ENCODE assay signal across 29 cellular contexts in the genomic region with DNA sequence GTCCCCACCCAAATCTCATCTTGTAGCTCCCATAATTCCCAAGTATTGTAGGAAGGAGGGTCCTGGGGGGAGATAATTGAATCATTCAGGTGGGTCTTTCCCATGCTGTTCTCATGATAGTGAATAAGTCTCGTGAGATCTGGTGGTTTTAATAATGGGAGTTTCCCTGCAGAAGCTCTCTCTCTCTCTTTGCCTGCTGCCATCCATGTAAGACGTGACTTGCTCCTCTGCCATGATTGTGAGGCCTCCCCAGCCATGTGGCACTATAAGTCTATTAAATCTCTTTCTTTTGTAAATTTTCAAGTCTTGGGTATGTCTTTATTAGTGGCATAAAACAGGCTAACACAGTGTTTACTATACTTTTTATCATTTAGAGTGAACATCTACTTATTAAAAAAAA.
DNase-seq lines count a peak whose midpoint lies in the region; ATAC-seq, FAIRE-seq and TF ChIP-seq lines count a peak whose summit lies in the region.
"Had no signal": no experiment of that assay in that cellular context is flagged by ENCODE, and none has a peak within 500 bp of the region (broad histone marks: within the 10 kb centered on the region; RNA-seq: fewer than 3 reads in every experiment).

No MANE protein-coding gene starts in this region.

- no peak overlapping the region for H4K91ac ChIP-seq in trophoblast cell (ENCODE audit: low read depth, low read length)

- H3K18ac ChIP-seq in trophoblast cell (ENCODE audit: low read length): no peak overlapping the region

- H3K14ac ChIP-seq in trophoblast cell (ENCODE audit: low read length): no peak overlapping the region

- no peaks in the 10 kb centered on the region for H3K27me3 ChIP-seq in K562 (ENCODE audit: control insufficient read depth in 2 of 2, insufficient read depth in 2 of 2, low read length in 2 of 2)
- no peaks in the 10 kb centered on the region for H3K27me3 ChIP-seq in trophoblast cell (ENCODE audit: insufficient read depth, low read length)
- H3K27me3 ChIP-seq: BE2C; BLaER1; BLaER1 treated with 17β-estradiol and CSF1 and Interleukin-3, amounts not matched to agents 10 nM and 100 nM had no signal

- H3K23ac ChIP-seq in trophoblast cell (ENCODE audit: low read length): no peak overlapping the region

- H3K79me2 ChIP-seq in K562 (ENCODE audit: control insufficient read depth, insufficient read depth, low read length) (no peaks in the 10 kb centered on the region), trophoblast cell (ENCODE audit: control insufficient read depth, insufficient read depth, low read length, poor library complexity) (no peaks in the 10 kb centered on the region)

- no peak overlapping the region for H2BK120ac ChIP-seq in trophoblast cell (ENCODE audit: insufficient read depth, low read length, poor library complexity)

- H3K9me1 ChIP-seq in K562 (ENCODE audit: control insufficient read depth, insufficient read depth, low read length): no peaks in the 10 kb centered on the region

- H2AK5ac ChIP-seq in trophoblast cell (ENCODE audit: low read length): no peak overlapping the region

- no peak for TF ChIP-seq EP300 in K562 (IDR thresholded peaks at IDR 0.05; ENCODE audit: low read length)

- ATAC-seq in K562 (no peak), GM21825 (IDR thresholded peaks at IDR 0.05; ENCODE audit: unreplicated experiment) (no peak)
- ATAC-seq: A549; CD8-positive, alpha-beta T cell had no signal

- TF ChIP-seq POLR2A in K562 (conservative IDR thresholded peaks at IDR 0.05): no peak

- no peak overlapping the region for H2BK5ac ChIP-seq in trophoblast cell (ENCODE audit: low read depth, low read length, poor library complexity)

- FAIRE-seq in K562 (lab: Jason Lieb, UNC): no peak
- FAIRE-seq: D721Med had no signal

- H3K36me3 ChIP-seq in K562 (ENCODE audit: control insufficient read depth, insufficient read depth, low read length) (no peaks in the 10 kb centered on the region), trophoblast cell (ENCODE audit: control insufficient read depth in 1 of 2, insufficient read depth in 2 of 2, low read length in 2 of 2) (no peaks in the 10 kb centered on the region)
- H3K36me3 ChIP-seq: BE2C; BLaER1; BLaER1 treated with 17β-estradiol and CSF1 and Interleukin-3, amounts not matched to agents 10 nM and 100 nM had no signal

- no peak for TF ChIP-seq RAD21 in K562 (CRISPR knock-in tag; conservative IDR thresholded peaks at IDR 0.05 in 1 of 2, IDR thresholded peaks at IDR 0.05 in 1 of 2)

- no peaks in the 10 kb centered on the region for H3K4me1 ChIP-seq in K562 (replicated peaks in 1 of 2; ENCODE audit: control insufficient read depth in 2 of 2, insufficient read depth in 2 of 2, low read length in 2 of 2)
- H3K4me1 ChIP-seq in trophoblast cell (ENCODE audit: control insufficient read depth in 1 of 2, insufficient read depth in 2 of 2, low read length in 2 of 2): no peaks in the 10 kb centered on the region
- H3K4me1 ChIP-seq: A549; BE2C; BLaER1; BLaER1 treated with 17β-estradiol and CSF1 and Interleukin-3, amounts not matched to agents 10 nM and 100 nM; Caco-2 had no signal

- no TSS peak for BruUV-seq in K562 (replicated peaks; lab: Mats Ljungman, UMichigan)

- DNase-seq in K562 (ENCODE audit: extremely low read depth in 1 of 4, low spot score in 3 of 4) (no peak), epithelial cell of prostate (ENCODE audit: low read depth, low spot score) (no peak), trophoblast cell (no peak)
- DNase-seq: 8988T; ACHN; AML-193; BE2C; C1 segment of cervical spinal cord; Caco-2; Calu3; CD4-positive, alpha-beta memory T cell; CD4-positive, alpha-beta T cell; CD4-positive, CD25-positive, alpha-beta regulatory T cell; CD8-positive, alpha-beta memory T cell; CD8-positive, alpha-beta T cell; COR-L47; DMS 273 treated with DMSO at 0.1 percent for 48 hours; DMS153; DMS79; DMS79 treated with DMSO at 0.1 percent for 48 hours; DND-41; EL had no signal

- H3K9me3 ChIP-seq in K562 (replicated peaks; ENCODE audit: control insufficient read depth, insufficient read depth, low read depth, low read length) (peaks cover 2% of the 10 kb centered on the region), trophoblast cell (ENCODE audit: insufficient read depth, low read depth, low read length) (peaks cover 2% of the 10 kb centered on the region)
- H3K9me3 ChIP-seq: A549, BE2C had no signal

- POLR2A ChIA-PET in K562 (lab: Yijun Ruan, JAX): no interaction called here

- H3K9ac ChIP-seq in K562 (ENCODE audit: insufficient read depth in 1 of 2, low read depth in 2 of 2, low read length in 2 of 2): no peak overlapping the region
- no peak overlapping the region for H3K9ac ChIP-seq in trophoblast cell (ENCODE audit: low read length)
- H3K9ac ChIP-seq: BLaER1; BLaER1 treated with 17β-estradiol and CSF1 and Interleukin-3, amounts not matched to agents 10 nM and 100 nM had no signal

- H2AFZ ChIP-seq in K562 (ENCODE audit: low read depth, low read length) (no peak overlapping the region), trophoblast cell (ENCODE audit: insufficient read depth, low read length, poor library complexity) (no peak overlapping the region)

- TF ChIP-seq CTCF in K562 (IDR thresholded peaks at IDR 0.05 in 2 of 3, conservative IDR thresholded peaks at IDR 0.05 in 1 of 3; ENCODE audit: insufficient read depth in 2 of 3, low read depth in 1 of 3, low read length in 3 of 3): no peak

- H3K4me3 ChIP-seq in K562 (no peak overlapping the region), trophoblast cell (ENCODE audit: low read depth, low read length) (no peak overlapping the region)
- H3K4me3 ChIP-seq: A549; BLaER1; BLaER1 treated with 17β-estradiol and CSF1 and Interleukin-3, amounts not matched to agents 10 nM and 100 nM had no signal

- H3K27ac ChIP-seq in K562 (ENCODE audit: extremely low read depth, low read depth, low read length) (no peak overlapping the region), epithelial cell of prostate (peak overlapping the region; percentile 12), trophoblast cell (ENCODE audit: low read depth, low read length) (no peak overlapping the region)
- H3K27ac ChIP-seq: 22Rv1; A549; BLaER1; BLaER1 treated with 17β-estradiol and CSF1 and Interleukin-3, amounts not matched to agents 10 nM and 100 nM; C4-2B had no signal

- H4K12ac ChIP-seq in trophoblast cell (ENCODE audit: low read depth, low read length): no peak overlapping the region

- H3K79me1 ChIP-seq in trophoblast cell (ENCODE audit: low read length): no peaks in the 10 kb centered on the region

- H3K4me2 ChIP-seq in K562 (ENCODE audit: insufficient read depth, low read length) (no peak overlapping the region), trophoblast cell (ENCODE audit: low read length) (no peak overlapping the region)
- H3K4me2 ChIP-seq: A549; BLaER1; BLaER1 treated with 17β-estradiol and CSF1 and Interleukin-3, amounts not matched to agents 10 nM and 100 nM had no signal

- CTCF ChIA-PET in K562 (lab: Yijun Ruan, JAX; ENCODE audit: low intra/inter-chr PET ratio): no interaction called here

- no peak overlapping the region for H3K4ac ChIP-seq in trophoblast cell (ENCODE audit: low read depth, low read length)

- 0% methylated on average over 2 of the region's 2 CpGs for WGBS in K562 (ENCODE audit: insufficient coverage, low coverage, missing lambda C conversion rate)
- WGBS in trophoblast cell (ENCODE audit: extremely low coverage, insufficient coverage, insufficient read length): no CpG with 5 or more reads among the region's 2 CpGs

- intact Hi-C loops in K562 (cut with micrococcal nuclease): no loop called here

- in situ Hi-C loops in K562 (cut with MboI): no loop called here

- no peak overlapping the region for H4K8ac ChIP-seq in trophoblast cell (ENCODE audit: low read depth, low read length)

- no peaks in the 10 kb centered on the region for H4K20me1 ChIP-seq in K562 (replicated peaks; ENCODE audit: control insufficient read depth, insufficient read depth, low read length)
- H4K20me1 ChIP-seq: BLaER1; BLaER1 treated with 17β-estradiol and CSF1 and Interleukin-3, amounts not matched to agents 10 nM and 100 nM had no signal

- H2BK12ac ChIP-seq in trophoblast cell (ENCODE audit: low read length): no peak overlapping the region

TF ChIP-seq in K562, 482 proteins besides CTCF, POLR2A, EP300 and RAD21:
- TF ChIP-seq TBP (optimal IDR thresholded peaks at IDR 0.05; ENCODE audit: low read depth, low read length) (no peak), ZNF431 (CRISPR knock-in tag; IDR thresholded peaks at IDR 0.05) (peak; percentile 98)
